ENCODE assay signal across 8 cellular contexts in genomic region chr11:46936138-46937110, GRCh38. TPM values are rescaled to one million over a fixed set of nuclear protein-coding genes. Genes with fewer than 3 reads are reported as not detected.
DNase-seq lines count a peak whose midpoint lies in the region; ATAC-seq, FAIRE-seq and TF ChIP-seq lines count a peak whose summit lies in the region.

Gene CSTPP1, plus strand, starts transcription at chr11:46936761. Its CDS starts 45 bp downstream, at chr11:46936806.

- peak within 1 kb of the TSS; percentile 70 to 87 (median 86) for H3K27ac Mint-ChIP-seq in nephron

- DNase-seq in Daoy (ENCODE audit: low read depth), result peak; percentile 95
- DNase-seq in H54 (ENCODE audit: insufficient read length, low spot score), result peak; percentile 99
- peak; percentile 93 for DNase-seq in M059J (ENCODE audit: low read depth)
- DNase-seq in activated effector memory CD4-positive, alpha-beta T cell treated with anti-CD3 and anti-CD28 coated beads, Interleukin-2, amount 50 U/mL, for 16 hours, result peak; percentile 97
- peak; percentile 94 for DNase-seq in fibroblast of the aortic adventitia (ENCODE audit: low read depth)
- DNase-seq in stimulated activated naive CD8-positive, alpha-beta T cell treated with anti-CD3 and anti-CD28 coated beads, Interleukin-15, Interleukin-2, amounts not matched to agents 100 U/mL and 50 U/mL, for 24 hours, result peak; percentile 96

- peak; percentile 66 for TF ChIP-seq POLR2A in H54 (IDR thresholded peaks at IDR 0.05; ENCODE audit: low read depth, low read length)
- TF ChIP-seq POLR2A in Raji (IDR thresholded peaks at IDR 0.05; ENCODE audit: insufficient read depth, low read depth, low read length), result peak; percentile 60

- TF ChIP-seq CTCF in fibroblast of the aortic adventitia (IDR thresholded peaks at IDR 0.05; ENCODE audit: insufficient read depth, low read length) (no peak), nephron (IDR thresholded peaks at IDR 0.05; ENCODE audit: unreplicated experiment in 3 of 3) (no peak)

- no peaks in the 10 kb centered on the region for H3K9me3 Mint-ChIP-seq in nephron

- H3K27me3 Mint-ChIP-seq in nephron (ENCODE audit: low read depth), result no peaks in the 10 kb centered on the region

- H3K4me1 Mint-ChIP-seq in nephron, result peaks cover 11% of the 10 kb centered on the region

- FAIRE-seq in H54 (lab: Jason Lieb, UNC), result peak; percentile 94

- peak within 1 kb of the TSS; percentile 90 for H3K4me3 ChIP-seq in fibroblast of the aortic adventitia (ENCODE audit: low read depth, low read length)

- ATAC-seq in stimulated activated naive CD8-positive, alpha-beta T cell treated with anti-CD3 and anti-CD28 coated beads, Interleukin-15, Interleukin-2, amounts not matched to agents 100 U/mL and 50 U/mL, for 24 hours, result peak; percentile 97

- H3K36me3 Mint-ChIP-seq in nephron (ENCODE audit: low read depth), result peaks cover 13% of the 10 kb centered on the region

- peak within 1 kb of the TSS; percentile 89 to 97 (median 92) for H3K4me3 Mint-ChIP-seq in nephron

RNA-seq across cellular contexts. Expression of gene CSTPP1, which starts in this region (rescaled TPM):
- total RNA-seq in Daoy (2014; rRNA removed; shearing (Covaris generic)), result 16.1 and 22.3 TPM in 2 replicates
- 46.6 and 62.4 TPM in 2 replicates for total RNA-seq in M059J (2014; rRNA removed; shearing (Covaris generic))
- total RNA-seq in fibroblast of the aortic adventitia (ENCODE audit: low replicate concordance), result 24.6 and 34.9 TPM in 2 replicates

Comparison
In these comparisons a context has a peak if more than half of its experiments do, and no peak if none do; other contexts are left out.
1. Peak in every context shown above with its lines: DNase-seq, ATAC-seq and H3K4me3 ChIP-seq.